In the genomic region with DNA sequence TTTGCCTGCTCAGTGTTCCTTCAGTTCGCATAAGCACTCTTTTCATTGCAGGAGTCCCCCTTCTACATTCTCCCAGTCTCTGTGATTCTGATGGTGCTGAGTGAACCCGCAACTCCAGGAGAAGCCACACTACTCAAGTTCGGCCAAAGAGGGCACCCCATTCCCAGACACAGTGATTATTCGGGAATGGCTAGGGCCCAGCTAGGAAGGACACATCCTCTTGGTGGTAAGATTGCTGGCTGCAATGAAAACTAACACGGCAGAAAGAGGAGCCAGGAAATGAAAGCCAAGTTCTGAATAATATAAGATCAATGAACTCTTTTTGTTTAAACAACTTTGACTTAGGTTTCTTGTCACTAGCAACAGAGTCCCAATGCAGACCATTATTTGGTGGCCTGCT, we compare ENCODE assay signal across 2 cellular contexts.
TF ChIP-seq lines count a peak whose summit lies in the region.

No MANE protein-coding gene starts in this region.

TF ChIP-seq in IMR-90, 13 proteins besides CTCF, POLR2A, EP300 and RAD21:
- TF ChIP-seq NFE2L2 (IDR thresholded peaks at IDR 0.05; ENCODE audit: low read depth, low read length) (no peak), MAFK (IDR thresholded peaks at IDR 0.05; ENCODE audit: low read depth, low read length) (no peak), RFX5 (IDR thresholded peaks at IDR 0.05; ENCODE audit: low read depth, low read length) (no peak), FOS (IDR thresholded peaks at IDR 0.05; ENCODE audit: low read depth, low read length) (no peak), RCOR1 (IDR thresholded peaks at IDR 0.05; ENCODE audit: insufficient replicate concordance, low read length) (no peak), MAZ (IDR thresholded peaks at IDR 0.05; ENCODE audit: borderline replicate concordance, low read depth, low read length) (no peak), BHLHE40 (IDR thresholded peaks at IDR 0.05; ENCODE audit: low read depth, low read length) (no peak), CHD1 (IDR thresholded peaks at IDR 0.05; ENCODE audit: low read depth, low read length) (no peak), CEBPB (IDR thresholded peaks at IDR 0.05; ENCODE audit: low read depth, low read length) (no peak), MXI1 (IDR thresholded peaks at IDR 0.05; ENCODE audit: borderline replicate concordance, low read depth, low read length) (no peak), SMC3 (IDR thresholded peaks at IDR 0.05; ENCODE audit: low read depth, low read length) (no peak)
- TF ChIP-seq, protein P1, sequence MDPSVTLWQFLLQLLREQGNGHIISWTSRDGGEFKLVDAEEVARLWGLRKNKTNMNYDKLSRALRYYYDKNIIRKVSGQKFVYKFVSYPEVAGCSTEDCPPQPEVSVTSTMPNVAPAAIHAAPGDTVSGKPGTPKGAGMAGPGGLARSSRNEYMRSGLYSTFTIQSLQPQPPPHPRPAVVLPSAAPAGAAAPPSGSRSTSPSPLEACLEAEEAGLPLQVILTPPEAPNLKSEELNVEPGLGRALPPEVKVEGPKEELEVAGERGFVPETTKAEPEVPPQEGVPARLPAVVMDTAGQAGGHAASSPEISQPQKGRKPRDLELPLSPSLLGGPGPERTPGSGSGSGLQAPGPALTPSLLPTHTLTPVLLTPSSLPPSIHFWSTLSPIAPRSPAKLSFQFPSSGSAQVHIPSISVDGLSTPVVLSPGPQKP (IDR thresholded peaks at IDR 0.05; ENCODE audit: borderline replicate concordance, low read depth, low read length): no peak
- TF ChIP-seq, protein P2, sequence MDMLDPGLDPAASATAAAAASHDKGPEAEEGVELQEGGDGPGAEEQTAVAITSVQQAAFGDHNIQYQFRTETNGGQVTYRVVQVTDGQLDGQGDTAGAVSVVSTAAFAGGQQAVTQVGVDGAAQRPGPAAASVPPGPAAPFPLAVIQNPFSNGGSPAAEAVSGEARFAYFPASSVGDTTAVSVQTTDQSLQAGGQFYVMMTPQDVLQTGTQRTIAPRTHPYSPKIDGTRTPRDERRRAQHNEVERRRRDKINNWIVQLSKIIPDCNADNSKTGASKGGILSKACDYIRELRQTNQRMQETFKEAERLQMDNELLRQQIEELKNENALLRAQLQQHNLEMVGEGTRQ (IDR thresholded peaks at IDR 0.05; ENCODE audit: low read depth, low read length): no peak

TF ChIP-seq in SK-N-SH, 30 proteins besides CTCF, POLR2A, EP300 and RAD21:
- TF ChIP-seq EZH2phosphoT487 (IDR thresholded peaks at IDR 0.05; ENCODE audit: borderline replicate concordance, low read depth): no peak
- TF ChIP-seq POLR2AphosphoS5 (IDR thresholded peaks at IDR 0.05; ENCODE audit: low read depth, low read length): no peak
- no peak for TF ChIP-seq GATA2 (CRISPR knock-in tag; IDR thresholded peaks at IDR 0.05)
- TF ChIP-seq RCOR1 (IDR thresholded peaks at IDR 0.05; ENCODE audit: low read length): no peak
- no peak for TF ChIP-seq JUND (IDR thresholded peaks at IDR 0.05)
- no peak for TF ChIP-seq FOSL2 (IDR thresholded peaks at IDR 0.05; ENCODE audit: borderline replicate concordance, low read depth)
- no peak for TF ChIP-seq GABPA (IDR thresholded peaks at IDR 0.05; ENCODE audit: low read depth)
- no peak for TF ChIP-seq SMC3 (IDR thresholded peaks at IDR 0.05; ENCODE audit: low read depth, low read length)
- no peak for TF ChIP-seq MXI1 (IDR thresholded peaks at IDR 0.05; ENCODE audit: low read depth, low read length)
- no peak for TF ChIP-seq FOXM1 (IDR thresholded peaks at IDR 0.05; ENCODE audit: low read depth)
- TF ChIP-seq NFIC (IDR thresholded peaks at IDR 0.05; ENCODE audit: borderline replicate concordance): no peak
- TF ChIP-seq TCF12 (IDR thresholded peaks at IDR 0.05): no peak
- TF ChIP-seq SIN3A (IDR thresholded peaks at IDR 0.05; ENCODE audit: borderline replicate concordance, low read depth, low read length): no peak
- no peak for TF ChIP-seq CHD2 (IDR thresholded peaks at IDR 0.05; ENCODE audit: low read length, partially characterized antibody)
- TF ChIP-seq, protein P3, sequence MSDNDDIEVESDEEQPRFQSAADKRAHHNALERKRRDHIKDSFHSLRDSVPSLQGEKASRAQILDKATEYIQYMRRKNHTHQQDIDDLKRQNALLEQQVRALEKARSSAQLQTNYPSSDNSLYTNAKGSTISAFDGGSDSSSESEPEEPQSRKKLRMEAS (IDR thresholded peaks at IDR 0.05; ENCODE audit: low read depth): no peak
- TF ChIP-seq, protein P4, sequence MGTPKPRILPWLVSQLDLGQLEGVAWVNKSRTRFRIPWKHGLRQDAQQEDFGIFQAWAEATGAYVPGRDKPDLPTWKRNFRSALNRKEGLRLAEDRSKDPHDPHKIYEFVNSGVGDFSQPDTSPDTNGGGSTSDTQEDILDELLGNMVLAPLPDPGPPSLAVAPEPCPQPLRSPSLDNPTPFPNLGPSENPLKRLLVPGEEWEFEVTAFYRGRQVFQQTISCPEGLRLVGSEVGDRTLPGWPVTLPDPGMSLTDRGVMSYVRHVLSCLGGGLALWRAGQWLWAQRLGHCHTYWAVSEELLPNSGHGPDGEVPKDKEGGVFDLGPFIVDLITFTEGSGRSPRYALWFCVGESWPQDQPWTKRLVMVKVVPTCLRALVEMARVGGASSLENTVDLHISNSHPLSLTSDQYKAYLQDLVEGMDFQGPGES (IDR thresholded peaks at IDR 0.05; ENCODE audit: low read depth, low read length): no peak
- no peak for TF ChIP-seq TAF1 (IDR thresholded peaks at IDR 0.05; ENCODE audit: borderline replicate concordance, low read depth, low read length)
- TF ChIP-seq, protein P5, sequence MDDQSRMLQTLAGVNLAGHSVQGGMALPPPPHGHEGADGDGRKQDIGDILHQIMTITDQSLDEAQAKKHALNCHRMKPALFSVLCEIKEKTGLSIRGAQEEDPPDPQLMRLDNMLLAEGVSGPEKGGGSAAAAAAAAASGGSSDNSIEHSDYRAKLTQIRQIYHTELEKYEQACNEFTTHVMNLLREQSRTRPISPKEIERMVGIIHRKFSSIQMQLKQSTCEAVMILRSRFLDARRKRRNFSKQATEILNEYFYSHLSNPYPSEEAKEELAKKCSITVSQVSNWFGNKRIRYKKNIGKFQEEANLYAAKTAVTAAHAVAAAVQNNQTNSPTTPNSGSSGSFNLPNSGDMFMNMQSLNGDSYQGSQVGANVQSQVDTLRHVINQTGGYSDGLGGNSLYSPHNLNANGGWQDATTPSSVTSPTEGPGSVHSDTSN (IDR thresholded peaks at IDR 0.05): no peak
- TF ChIP-seq NRF1 (IDR thresholded peaks at IDR 0.05; ENCODE audit: low read depth, low read length): no peak
- no peak for TF ChIP-seq ELF1 (IDR thresholded peaks at IDR 0.05)
